In genomic region chr18:63237486-63237885, GRCh38 we compare ENCODE assay signal across 8 cellular contexts.
DNase-seq lines count a peak whose midpoint lies in the region; TF ChIP-seq lines count a peak whose summit lies in the region.
"Had no signal": no experiment of that assay in that cellular context is flagged by ENCODE, and none has a peak within 500 bp of the region (broad histone marks: within the 10 kb centered on the region; RNA-seq: fewer than 3 reads in every experiment).

No MANE protein-coding gene starts in this region.

- H3K36me3 Mint-ChIP-seq in mesothelial cell of epicardium (no peaks in the 10 kb centered on the region), type B pancreatic cell (peaks cover 8% of the 10 kb centered on the region)

- peaks cover 7% of the 10 kb centered on the region for H3K9me3 Mint-ChIP-seq in mesothelial cell of epicardium
- no peaks in the 10 kb centered on the region for H3K9me3 Mint-ChIP-seq in type B pancreatic cell

- H3K27me3 Mint-ChIP-seq in mesothelial cell of epicardium (ENCODE audit: low read depth) (no peaks in the 10 kb centered on the region), type B pancreatic cell (no peaks in the 10 kb centered on the region)
- H3K27me3 Mint-ChIP-seq: activated B cell treated with CpG ODN at 0.5 μM for 24 hours had no signal

- H3K4me1 Mint-ChIP-seq in mesothelial cell of epicardium (peaks cover 31% of the 10 kb centered on the region), type B pancreatic cell (ENCODE audit: unreplicated experiment) (peaks cover 19% of the 10 kb centered on the region)

- peak; percentile 68 for DNase-seq in NCI-H226
- DNase-seq in cerebellar cortex (ENCODE audit: low spot score) = peak; percentile 82
- no peak for DNase-seq in mesothelial cell of epicardium (ENCODE audit: low spot score in 2 of 2, unreplicated experiment in 2 of 2)
- DNase-seq in type B pancreatic cell (ENCODE audit: extremely low spot score, unreplicated experiment) = no peak
- DNase-seq in SIG-M5 (lab: John Stamatoyannopoulos, UW) = no peak
- DNase-seq in Kasumi-1 (lab: John Stamatoyannopoulos, UW) = no peak
- DNase-seq in T1000 (lab: John Stamatoyannopoulos, UW) = no peak
- DNase-seq: activated B cell treated with CpG ODN at 0.5 μM for 24 hours had no signal

- TF ChIP-seq CTCF in mesothelial cell of epicardium (IDR thresholded peaks at IDR 0.05; ENCODE audit: unreplicated experiment) (no peak), type B pancreatic cell (conservative IDR thresholded peaks at IDR 0.05) (no peak)

- H3K27ac Mint-ChIP-seq in mesothelial cell of epicardium = peak overlapping the region; percentile 89
- H3K27ac Mint-ChIP-seq in type B pancreatic cell = peak overlapping the region; percentile 90
- H3K27ac Mint-ChIP-seq: activated B cell treated with CpG ODN at 0.5 μM for 24 hours had no signal

- H3K4me3 Mint-ChIP-seq in mesothelial cell of epicardium (peak overlapping the region; percentile 30), type B pancreatic cell (peak overlapping the region; percentile 46)
- H3K4me3 Mint-ChIP-seq: activated B cell treated with CpG ODN at 0.5 μM for 24 hours had no signal

Comparison
In these comparisons a context has a peak if more than half of its experiments do, and no peak if none do; other contexts are left out.
1. DNase-seq: peak in NCI-H226 (single experiment) and cerebellar cortex (single experiment); none in mesothelial cell of epicardium (0 of 2), type B pancreatic cell (single experiment), SIG-M5 (single experiment), Kasumi-1 (0 of 2) and T1000 (single experiment).